In genomic region chr6:12149944-12150510, GRCh38 we compare ENCODE assay signal across 15 cellular contexts.
DNase-seq lines count a peak whose midpoint lies in the region; ATAC-seq and TF ChIP-seq lines count a peak whose summit lies in the region.
"Had no signal": no experiment of that assay in that cellular context is flagged by ENCODE, and none has a peak within 500 bp of the region (broad histone marks: within the 10 kb centered on the region; RNA-seq: fewer than 3 reads in every experiment).

No MANE protein-coding gene starts in this region.

- no peaks in the 10 kb centered on the region for H3K36me3 ChIP-seq in colonic mucosa
- H3K36me3 ChIP-seq: MG63 had no signal

- no peak overlapping the region for H3K4me3 Mint-ChIP-seq in T-helper 17 cell

- TF ChIP-seq CTCF in fibroblast of villous mesenchyme (IDR thresholded peaks at IDR 0.05; ENCODE audit: insufficient read depth, low read depth, low read length) (no peak), colonic mucosa (IDR thresholded peaks at IDR 0.05) (no peak)

- H3K9me3 ChIP-seq in T-helper 17 cell (ENCODE audit: control insufficient read depth, low read length, poor library complexity, severe bottlenecking) (no peaks in the 10 kb centered on the region), colonic mucosa (no peaks in the 10 kb centered on the region)
- H3K9me3 ChIP-seq: MG63 had no signal

- H3K27me3 Mint-ChIP-seq in T-helper 17 cell = no peaks in the 10 kb centered on the region

- no peaks in the 10 kb centered on the region for H3K4me1 ChIP-seq in colonic mucosa

- no peaks in the 10 kb centered on the region for H3K27me3 ChIP-seq in colonic mucosa
- H3K27me3 ChIP-seq: MG63 had no signal

- peak overlapping the region; percentile 49 for H3K27ac Mint-ChIP-seq in T-helper 17 cell

- H3K27ac ChIP-seq in colonic mucosa = no peak overlapping the region
- H3K27ac ChIP-seq: C4-2B, KMS-11 had no signal

- H3K36me3 Mint-ChIP-seq in T-helper 17 cell (ENCODE audit: low read depth) = no peaks in the 10 kb centered on the region

- H3K4me3 ChIP-seq in fibroblast of villous mesenchyme (ENCODE audit: low read depth, low read length) = no peak overlapping the region
- no peak overlapping the region for H3K4me3 ChIP-seq in colonic mucosa
- H3K4me3 ChIP-seq: MG63 had no signal

- intact Hi-C loops in colonic mucosa (cut with DNase I) = loop anchor here (5.0 to 10.0 kb wide), 3 partner anchors 82 to 452 kb away; partner anchors contain the start of gene EDN1

- ATAC-seq in T-helper 17 cell = no peak

- H3K9ac ChIP-seq in colonic mucosa (ENCODE audit: low read depth in 2 of 2, low read length in 2 of 2) = no peak overlapping the region
- H3K9ac ChIP-seq: KMS-11 had no signal

- peak; percentile 50 for DNase-seq in Ammon's horn (ENCODE audit: low spot score)
- DNase-seq in T-helper 17 cell = no peak
- peak; percentile 29 for DNase-seq in fibroblast of villous mesenchyme (ENCODE audit: low read depth)
- peak; percentile 48 for DNase-seq in midbrain (lab: John Stamatoyannopoulos, UW)
- DNase-seq in kidney tubule cell (ENCODE audit: low spot score) = no peak
- no peak for DNase-seq in colonic mucosa
- DNase-seq in NCI-H2171 treated with DMSO at 0.1 percent for 48 hours (lab: John Stamatoyannopoulos, UW) = no peak
- no peak for DNase-seq in NCI-H1092 treated with DMSO at 0.1 percent for 48 hours (lab: John Stamatoyannopoulos, UW)
- DNase-seq: NCI-H1105, NCI-H187, NCI-H774, SHP77 had no signal

- H3K4me1 Mint-ChIP-seq in T-helper 17 cell = peaks cover 16% of the 10 kb centered on the region

Comparison
In these comparisons a context has a peak if more than half of its experiments do, and no peak if none do; other contexts are left out.
1. DNase-seq: peak in Ammon's horn (single experiment), fibroblast of villous mesenchyme (single experiment) and midbrain (single experiment); none in T-helper 17 cell (0 of 3), kidney tubule cell (single experiment), colonic mucosa (single experiment), NCI-H2171 treated with DMSO at 0.1 percent for 48 hours (single experiment) and NCI-H1092 treated with DMSO at 0.1 percent for 48 hours (single experiment).